1 cellular context compared by ENCODE assay signal in genomic region chr2:85180322-85181092, GRCh38.
TF ChIP-seq lines count a peak whose summit lies in the region.

No MANE protein-coding gene starts in this region.

TF ChIP-seq in HEK293T, 16 proteins besides CTCF, POLR2A, EP300 and RAD21:
- TF ChIP-seq PKNOX1 (IDR thresholded peaks at IDR 0.05) (no peak), L3MBTL2 (conservative IDR thresholded peaks at IDR 0.05) (no peak), CTBP1 (IDR thresholded peaks at IDR 0.05; ENCODE audit: borderline replicate concordance) (no peak), NFRKB (IDR thresholded peaks at IDR 0.05) (no peak), FOXM1 (IDR thresholded peaks at IDR 0.05; ENCODE audit: borderline replicate concordance) (no peak), SP1 (IDR thresholded peaks at IDR 0.05) (no peak), ZNF384 (IDR thresholded peaks at IDR 0.05) (no peak), HDGF (IDR thresholded peaks at IDR 0.05; ENCODE audit: borderline replicate concordance) (no peak)
